ENCODE assay signal across 1 cellular context in genomic region chr7:134134004-134134403, GRCh38.
TF ChIP-seq lines count a peak whose summit lies in the region.

No MANE protein-coding gene starts in this region.

TF ChIP-seq in GM23338, 12 proteins besides CTCF, POLR2A, EP300 and RAD21 (continued from another document):
- TF ChIP-seq, protein P1, sequence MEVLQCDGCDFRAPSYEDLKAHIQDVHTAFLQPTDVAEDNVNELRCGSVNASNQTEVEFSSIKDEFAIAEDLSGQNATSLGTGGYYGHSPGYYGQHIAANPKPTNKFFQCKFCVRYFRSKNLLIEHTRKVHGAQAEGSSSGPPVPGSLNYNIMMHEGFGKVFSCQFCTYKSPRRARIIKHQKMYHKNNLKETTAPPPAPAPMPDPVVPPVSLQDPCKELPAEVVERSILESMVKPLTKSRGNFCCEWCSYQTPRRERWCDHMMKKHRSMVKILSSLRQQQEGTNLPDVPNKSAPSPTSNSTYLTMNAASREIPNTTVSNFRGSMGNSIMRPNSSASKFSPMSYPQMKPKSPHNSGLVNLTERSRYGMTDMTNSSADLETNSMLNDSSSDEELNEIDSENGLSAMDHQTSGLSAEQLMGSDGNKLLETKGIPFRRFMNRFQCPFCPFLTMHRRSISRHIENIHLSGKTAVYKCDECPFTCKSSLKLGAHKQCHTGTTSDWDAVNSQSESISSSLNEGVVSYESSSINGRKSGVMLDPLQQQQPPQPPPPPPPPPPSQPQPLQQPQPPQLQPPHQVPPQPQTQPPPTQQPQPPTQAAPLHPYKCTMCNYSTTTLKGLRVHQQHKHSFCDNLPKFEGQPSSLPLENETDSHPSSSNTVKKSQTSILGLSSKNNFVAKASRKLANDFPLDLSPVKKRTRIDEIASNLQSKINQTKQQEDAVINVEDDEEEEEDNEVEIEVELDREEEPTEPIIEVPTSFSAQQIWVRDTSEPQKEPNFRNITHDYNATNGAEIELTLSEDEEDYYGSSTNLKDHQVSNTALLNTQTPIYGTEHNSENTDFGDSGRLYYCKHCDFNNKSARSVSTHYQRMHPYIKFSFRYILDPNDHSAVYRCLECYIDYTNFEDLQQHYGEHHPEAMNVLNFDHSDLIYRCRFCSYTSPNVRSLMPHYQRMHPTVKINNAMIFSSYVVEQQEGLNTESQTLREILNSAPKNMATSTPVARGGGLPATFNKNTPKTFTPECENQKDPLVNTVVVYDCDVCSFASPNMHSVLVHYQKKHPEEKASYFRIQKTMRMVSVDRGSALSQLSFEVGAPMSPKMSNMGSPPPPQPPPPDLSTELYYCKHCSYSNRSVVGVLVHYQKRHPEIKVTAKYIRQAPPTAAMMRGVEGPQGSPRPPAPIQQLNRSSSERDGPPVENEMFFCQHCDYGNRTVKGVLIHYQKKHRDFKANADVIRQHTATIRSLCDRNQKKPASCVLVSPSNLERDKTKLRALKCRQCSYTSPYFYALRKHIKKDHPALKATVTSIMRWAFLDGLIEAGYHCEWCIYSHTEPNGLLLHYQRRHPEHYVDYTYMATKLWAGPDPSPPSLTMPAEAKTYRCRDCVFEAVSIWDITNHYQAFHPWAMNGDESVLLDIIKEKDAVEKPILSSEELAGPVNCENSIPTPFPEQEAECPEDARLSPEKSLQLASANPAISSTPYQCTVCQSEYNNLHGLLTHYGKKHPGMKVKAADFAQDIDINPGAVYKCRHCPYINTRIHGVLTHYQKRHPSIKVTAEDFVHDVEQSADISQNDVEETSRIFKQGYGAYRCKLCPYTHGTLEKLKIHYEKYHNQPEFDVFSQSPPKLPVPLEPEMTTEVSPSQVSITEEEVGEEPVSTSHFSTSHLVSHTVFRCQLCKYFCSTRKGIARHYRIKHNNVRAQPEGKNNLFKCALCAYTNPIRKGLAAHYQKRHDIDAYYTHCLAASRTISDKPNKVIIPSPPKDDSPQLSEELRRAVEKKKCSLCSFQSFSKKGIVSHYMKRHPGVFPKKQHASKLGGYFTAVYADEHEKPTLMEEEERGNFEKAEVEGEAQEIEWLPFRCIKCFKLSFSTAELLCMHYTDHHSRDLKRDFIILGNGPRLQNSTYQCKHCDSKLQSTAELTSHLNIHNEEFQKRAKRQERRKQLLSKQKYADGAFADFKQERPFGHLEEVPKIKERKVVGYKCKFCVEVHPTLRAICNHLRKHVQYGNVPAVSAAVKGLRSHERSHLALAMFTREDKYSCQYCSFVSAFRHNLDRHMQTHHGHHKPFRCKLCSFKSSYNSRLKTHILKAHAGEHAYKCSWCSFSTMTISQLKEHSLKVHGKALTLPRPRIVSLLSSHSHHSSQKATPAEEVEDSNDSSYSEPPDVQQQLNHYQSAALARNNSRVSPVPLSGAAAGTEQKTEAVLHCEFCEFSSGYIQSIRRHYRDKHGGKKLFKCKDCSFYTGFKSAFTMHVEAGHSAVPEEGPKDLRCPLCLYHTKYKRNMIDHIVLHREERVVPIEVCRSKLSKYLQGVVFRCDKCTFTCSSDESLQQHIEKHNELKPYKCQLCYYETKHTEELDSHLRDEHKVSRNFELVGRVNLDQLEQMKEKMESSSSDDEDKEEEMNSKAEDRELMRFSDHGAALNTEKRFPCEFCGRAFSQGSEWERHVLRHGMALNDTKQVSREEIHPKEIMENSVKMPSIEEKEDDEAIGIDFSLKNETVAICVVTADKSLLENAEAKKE (CRISPR knock-in tag; IDR thresholded peaks at IDR 0.05), result no peak
- TF ChIP-seq POLR2AphosphoS5 (IDR thresholded peaks at IDR 0.05; ENCODE audit: low read depth) (no peak), ETS1 (IDR thresholded peaks at IDR 0.05) (no peak)
